In genomic region chr11:10808553-10809372, GRCh38 we compare ENCODE assay signal across 8 cellular contexts. TPM values are rescaled to one million over a fixed set of nuclear protein-coding genes. Genes with fewer than 3 reads are reported as not detected.
DNase-seq lines count a peak whose midpoint lies in the region; ATAC-seq and TF ChIP-seq lines count a peak whose summit lies in the region.

Gene EIF4G2, minus strand, starts transcription at chr11:10808926.

- H4K20me1 ChIP-seq in SU-DHL-6 (ENCODE audit: low read depth, low read length): no peaks in the 10 kb centered on the region; the same call in 1 of the 2 replicates

- peaks cover 41% of the 10 kb centered on the region for H3K36me3 Mint-ChIP-seq in activated naive CD8-positive, alpha-beta T cell treated with anti-CD3 and anti-CD28 coated beads, Interleukin-2, amount 10 ng/mL, durations not matched to agents 7 days and 5 days

- TF ChIP-seq CTCF in SU-DHL-6 (IDR thresholded peaks at IDR 0.05; ENCODE audit: insufficient read depth, low read length, poor library complexity, severe bottlenecking) (no peak), ovary (IDR thresholded peaks at IDR 0.05) (peak in 1 of 3 donors; percentile 11), thyroid gland (IDR thresholded peaks at IDR 0.05) (no peak)

- peaks cover 3% of the 10 kb centered on the region for H3K27me3 Mint-ChIP-seq in activated naive CD8-positive, alpha-beta T cell treated with anti-CD3 and anti-CD28 coated beads, Interleukin-2, amount 10 ng/mL, durations not matched to agents 7 days and 5 days

- POLR2A ChIA-PET in activated naive CD8-positive, alpha-beta T cell treated with anti-CD3 and anti-CD28 coated beads, Interleukin-2, amount 10 ng/mL, durations not matched to agents 7 days and 5 days (lab: Charles Lee): interaction anchor here (0.6 to 4.9 kb wide), 43 partner anchors 9 to 1845 kb away, joined by 3 to 235 read pairs (median 4); partner anchors contain the start of genes CTR9, TMEM9B, USP47 and WEE1

- TF ChIP-seq POLR2A in GM10847 (IDR thresholded peaks at IDR 0.05; ENCODE audit: extremely low read depth, insufficient read length): peak; percentile 99
- peak; percentile 98 for TF ChIP-seq POLR2A in ovary (IDR thresholded peaks at IDR 0.05)
- TF ChIP-seq POLR2A in thyroid gland (IDR thresholded peaks at IDR 0.05): peak; percentile 96 to 100

- 0 to 1% (median 0%) methylated on average over 63 to 65 of the region's 65 CpGs for WGBS in ovary, 3 donors
- 0 to 2% methylated on average over 34 to 64 of the region's 65 CpGs for WGBS in thyroid gland, 2 donors

- DNase-seq in NCI-H128 (lab: John Stamatoyannopoulos, UW; ENCODE audit: unreplicated experiment) (peak; percentile 99), head of caudate nucleus (peak; percentile 97 to 100 (median 99)), ovary (peak; percentile 98), thyroid gland (peak; percentile 99)
- DNase-seq in activated naive CD8-positive, alpha-beta T cell treated with anti-CD3 and anti-CD28 coated beads, Interleukin-2, amount 10 ng/mL, durations not matched to agents 7 days and 5 days: peak; percentile 98

- no peak for TF ChIP-seq EP300 in ovary (IDR thresholded peaks at IDR 0.05)

- peaks cover 29% of the 10 kb centered on the region for H3K4me1 Mint-ChIP-seq in activated naive CD8-positive, alpha-beta T cell treated with anti-CD3 and anti-CD28 coated beads, Interleukin-2, amount 10 ng/mL, durations not matched to agents 7 days and 5 days

- no peaks in the 10 kb centered on the region for H3K9me2 ChIP-seq in SU-DHL-6 (replicated peaks; ENCODE audit: insufficient read depth, low read length)

- H3K79me2 ChIP-seq in SU-DHL-6 (ENCODE audit: insufficient read depth, low read length): peaks cover 36% of the 10 kb centered on the region

- peaks cover 37% of the 10 kb centered on the region for H3K36me3 ChIP-seq in SU-DHL-6 (ENCODE audit: low read length)
- H3K36me3 ChIP-seq in ovary: no peaks in the 10 kb centered on the region
- H3K36me3 ChIP-seq in thyroid gland: peaks cover 32 to 34% of the 10 kb centered on the region in 2 donors

- peak; percentile 92 for ATAC-seq in HG02678 (IDR thresholded peaks at IDR 0.05; ENCODE audit: unreplicated experiment)
- ATAC-seq in activated naive CD8-positive, alpha-beta T cell treated with anti-CD3 and anti-CD28 coated beads, Interleukin-2, amount 10 ng/mL, durations not matched to agents 7 days and 5 days (ENCODE audit: low read depth): peak; percentile 91

- H3K9ac ChIP-seq in SU-DHL-6 (ENCODE audit: low read length): peak within 1 kb of the TSS; percentile 99

- peak within 1 kb of the TSS; percentile 95 for H2AFZ ChIP-seq in SU-DHL-6 (ENCODE audit: low read depth, low read length, severe bottlenecking)

- H3K4me1 ChIP-seq in ovary (ENCODE audit: insufficient read depth): peaks cover 5% of the 10 kb centered on the region
- H3K4me1 ChIP-seq in thyroid gland: peaks cover 12 to 28% of the 10 kb centered on the region in 2 donors

- peaks cover 35% of the 10 kb centered on the region for H3F3A ChIP-seq in SU-DHL-6 (ENCODE audit: insufficient read depth)

- H3K27ac Mint-ChIP-seq in activated naive CD8-positive, alpha-beta T cell treated with anti-CD3 and anti-CD28 coated beads, Interleukin-2, amount 10 ng/mL, durations not matched to agents 7 days and 5 days: peak within 1 kb of the TSS; percentile 98

- H3K9me3 ChIP-seq in SU-DHL-6 (ENCODE audit: insufficient read depth, low read length) (no peaks in the 10 kb centered on the region), ovary (no peaks in the 10 kb centered on the region), thyroid gland (no peaks in the 10 kb centered on the region)

- H3K4me3 ChIP-seq in SU-DHL-6 (ENCODE audit: insufficient read depth, low read length, poor library complexity, severe bottlenecking) (peak within 1 kb of the TSS; percentile 93), ovary (peak within 1 kb of the TSS; percentile 99), thyroid gland (replicated peaks in 1 of 3) (peak within 1 kb of the TSS; percentile 77 to 97 (median 87))

- intact Hi-C loops in head of caudate nucleus (cut with DNase I) (loop anchor here (2.0 to 10.0 kb wide), 4 partner anchors 50 to 206 kb away; partner anchors contain the start of genes CTR9 and ZBED5), ovary (cut with DNase I) (loop anchor here (2.0 to 10.0 kb wide), 5 partner anchors 39 to 124 kb away; partner anchors contain the start of gene ZBED5 (in 3 of the 4)), thyroid gland (cut with DNase I) (loop anchor here (5.0 kb wide), 1 partner anchor 49 kb away; the partner anchor contains the start of gene ZBED5)

- peak within 1 kb of the TSS; percentile 96 for H3K4me3 Mint-ChIP-seq in activated naive CD8-positive, alpha-beta T cell treated with anti-CD3 and anti-CD28 coated beads, Interleukin-2, amount 10 ng/mL, durations not matched to agents 7 days and 5 days

- H3K27me3 ChIP-seq in SU-DHL-6 (ENCODE audit: low read length) (no peaks in the 10 kb centered on the region), ovary (no peaks in the 10 kb centered on the region), thyroid gland (no peaks in the 10 kb centered on the region)

- no peaks in the 10 kb centered on the region for H3K9me3 Mint-ChIP-seq in activated naive CD8-positive, alpha-beta T cell treated with anti-CD3 and anti-CD28 coated beads, Interleukin-2, amount 10 ng/mL, durations not matched to agents 7 days and 5 days

- H3K27ac ChIP-seq in SU-DHL-6 (ENCODE audit: low read depth, low read length) (peak within 1 kb of the TSS; percentile 83), ovary (peak within 1 kb of the TSS; percentile 94 to 96), thyroid gland (peak within 1 kb of the TSS; percentile 93 to 99 (median 95))

- H3K4me2 ChIP-seq in SU-DHL-6 (ENCODE audit: low read depth, low read length, poor library complexity, severe bottlenecking): peak within 1 kb of the TSS; percentile 87

RNA-seq across cellular contexts. Expression of gene EIF4G2, which starts in this region (rescaled TPM):
- 100 to 1,000 TPM; 586 to 630 TPM for total RNA-seq in activated naive CD8-positive, alpha-beta T cell treated with anti-CD3 and anti-CD28 coated beads, Interleukin-2, amount 10 ng/mL, durations not matched to agents 7 days and 5 days
- 100 to 1,000 TPM; 206 to 761 (median 582) TPM for total RNA-seq in ovary
- 100 to 1,000 TPM; 223 to 699 TPM for polyA plus RNA-seq in ovary
- total RNA-seq in thyroid gland: 100 to 1,000 TPM; 501 to 609 (median 578) TPM

Comparison
In these comparisons a context has a peak if more than half of its experiments do, and no peak if none do; other contexts are left out.
1. Peak in every context shown above with its lines: DNase-seq, ATAC-seq, H3K4me3 ChIP-seq and H3K27ac ChIP-seq.